11 cellular contexts compared by ENCODE assay signal in the genomic region with DNA sequence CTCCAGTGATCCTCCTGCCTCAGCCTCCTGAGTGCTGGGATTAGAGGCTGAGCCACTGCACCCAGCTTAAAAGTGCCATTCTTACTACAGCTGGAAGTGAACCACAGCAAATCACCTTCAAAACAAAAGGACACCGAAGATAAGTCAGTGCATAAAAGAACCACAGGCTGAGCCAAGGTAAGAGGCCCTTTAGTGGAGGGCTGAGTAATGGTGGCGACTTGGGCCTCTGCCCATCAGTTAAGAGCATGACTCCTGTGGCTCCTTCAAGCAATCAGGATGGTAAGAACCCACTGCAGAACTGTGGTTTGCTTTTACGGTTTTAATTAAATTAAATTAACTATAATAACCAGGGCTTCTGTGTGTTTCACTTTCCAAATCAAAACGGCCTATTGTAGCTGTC.
DNase-seq lines count a peak whose midpoint lies in the region; ATAC-seq, FAIRE-seq and TF ChIP-seq lines count a peak whose summit lies in the region.
"Had no signal": no experiment of that assay in that cellular context is flagged by ENCODE, and none has a peak within 500 bp of the region (broad histone marks: within the 10 kb centered on the region; RNA-seq: fewer than 3 reads in every experiment).

No MANE protein-coding gene starts in this region.

- DNase-seq in Daoy (ENCODE audit: low read depth) (peak; percentile 93), LoVo (ENCODE audit: low spot score) (peak; percentile 90), K562 (ENCODE audit: extremely low read depth in 1 of 4, low spot score in 3 of 4) (peak; percentile 24 to 56 (median 38)), NCI-H187 (lab: John Stamatoyannopoulos, UW) (no peak), G401 (ENCODE audit: low spot score) (no peak)
- DNase-seq in naive thymus-derived CD8-positive, alpha-beta T cell: peak in 5 of 10 donors; percentile 24 to 68 (median 35)
- DNase-seq in stimulated activated CD4-positive, alpha-beta T cell treated with anti-CD3 and anti-CD28 coated beads, Interleukin-1b, Interleukin-23, amount 100 ng/mL, for 48 hours: no peak
- DNase-seq: right lobe of liver had no signal

- H3K36me3 Mint-ChIP-seq in naive thymus-derived CD8-positive, alpha-beta T cell: peaks cover 0 to 7% (median 3%) of the 10 kb centered on the region in 3 donors

- peaks cover 11 to 29% of the 10 kb centered on the region in 2 experiments for H3K27me3 ChIP-seq in K562 (ENCODE audit: control insufficient read depth in 2 of 2, insufficient read depth in 2 of 2, low read length in 2 of 2)
- H3K27me3 ChIP-seq: right lobe of liver had no signal

- in situ Hi-C loops in K562 (cut with MboI) (no loop called here), G401 (cut with HindIII; ENCODE audit: low sequenced_read_pairs) (no loop called here)

- peak; percentile 11 for FAIRE-seq in K562 (lab: Jason Lieb, UNC)
- FAIRE-seq: GM12878 had no signal

- H4K20me1 ChIP-seq in K562 (replicated peaks; ENCODE audit: control insufficient read depth, insufficient read depth, low read length): peaks cover 5% of the 10 kb centered on the region; the same call in 1 of the 2 replicates

- no peaks in the 10 kb centered on the region for H3K36me3 ChIP-seq in K562 (ENCODE audit: control insufficient read depth, insufficient read depth, low read length)
- H3K36me3 ChIP-seq: right lobe of liver, suprapubic skin had no signal

- peaks cover 0 to 3% of the 10 kb centered on the region in 2 experiments; a peak in 1 of 5 replicates for H3K4me1 ChIP-seq in K562 (replicated peaks in 1 of 2; ENCODE audit: control insufficient read depth in 2 of 2, insufficient read depth in 2 of 2, low read length in 2 of 2)

- H3K4me3 Mint-ChIP-seq in naive thymus-derived CD8-positive, alpha-beta T cell: peak overlapping the region; percentile 8 to 96 (median 65)

- no peak for TF ChIP-seq POLR2A in K562 (conservative IDR thresholded peaks at IDR 0.05)

- no peaks in the 10 kb centered on the region for H3K9me3 Mint-ChIP-seq in naive thymus-derived CD8-positive, alpha-beta T cell

- H3K79me2 ChIP-seq in K562 (ENCODE audit: control insufficient read depth, insufficient read depth, low read length): no peaks in the 10 kb centered on the region

- intact Hi-C loops in K562 (cut with micrococcal nuclease): no loop called here

- peak overlapping the region; percentile 74 to 99 (median 96) for H3K27ac Mint-ChIP-seq in naive thymus-derived CD8-positive, alpha-beta T cell

- H3K9me3 ChIP-seq in K562 (replicated peaks; ENCODE audit: control insufficient read depth, insufficient read depth, low read depth, low read length): no peaks in the 10 kb centered on the region
- H3K9me3 ChIP-seq: right lobe of liver, suprapubic skin had no signal

- H3K4me3 ChIP-seq in K562: no peak overlapping the region
- H3K4me3 ChIP-seq: GM12878, right lobe of liver, suprapubic skin had no signal

- H2AFZ ChIP-seq in K562 (ENCODE audit: low read depth, low read length): no peak overlapping the region

- H3K9ac ChIP-seq in K562 (ENCODE audit: insufficient read depth in 1 of 2, low read depth in 2 of 2, low read length in 2 of 2): no peak overlapping the region

- POLR2A ChIA-PET in K562 (lab: Yijun Ruan, JAX): no interaction called here
- POLR2A ChIA-PET in naive thymus-derived CD8-positive, alpha-beta T cell (lab: Charles Lee): interaction anchor here (0.8 to 1.3 kb wide), 3 partner anchors 11 to 22 kb away, joined by 3 to 4 read pairs (median 3); no protein-coding TSS in a partner anchor

- H3K9me1 ChIP-seq in K562 (ENCODE audit: control insufficient read depth, insufficient read depth, low read length): no peaks in the 10 kb centered on the region

- no peak for TF ChIP-seq RAD21 in K562 (CRISPR knock-in tag; conservative IDR thresholded peaks at IDR 0.05 in 1 of 2, IDR thresholded peaks at IDR 0.05 in 1 of 2)

- CTCF ChIA-PET in K562 (lab: Yijun Ruan, JAX; ENCODE audit: low intra/inter-chr PET ratio): no interaction called here

- WGBS in K562 (ENCODE audit: insufficient coverage, low coverage, missing lambda C conversion rate): 0% methylated on average over 4 of the region's 4 CpGs

- ATAC-seq in K562: peak; percentile 80
- ATAC-seq in naive thymus-derived CD8-positive, alpha-beta T cell: peak in 1 of 2 donors; percentile 39
- ATAC-seq: GM12878, Panc1, right lobe of liver had no signal

- H3K4me1 Mint-ChIP-seq in naive thymus-derived CD8-positive, alpha-beta T cell: peaks cover 20 to 87% (median 85%) of the 10 kb centered on the region in 4 donors

- H3K27ac ChIP-seq in K562 (ENCODE audit: extremely low read depth, low read depth, low read length): no peak overlapping the region
- H3K27ac ChIP-seq: right lobe of liver, suprapubic skin had no signal

- no peak for TF ChIP-seq EP300 in K562 (IDR thresholded peaks at IDR 0.05; ENCODE audit: low read length)

- no peak overlapping the region for H3K4me2 ChIP-seq in K562 (ENCODE audit: insufficient read depth, low read length)

- H3K27me3 Mint-ChIP-seq in naive thymus-derived CD8-positive, alpha-beta T cell: peaks cover 0 to 11% (median 6%) of the 10 kb centered on the region in 5 donors

- BruUV-seq in K562 (replicated peaks; lab: Mats Ljungman, UMichigan): no TSS peak

- TF ChIP-seq CTCF in K562 (IDR thresholded peaks at IDR 0.05 in 2 of 3, conservative IDR thresholded peaks at IDR 0.05 in 1 of 3; ENCODE audit: insufficient read depth in 2 of 3, low read depth in 1 of 3, low read length in 3 of 3): no peak

TF ChIP-seq in K562, 482 proteins besides CTCF, POLR2A, EP300 and RAD21:
- TF ChIP-seq FOSL1 (tag; conservative IDR thresholded peaks at IDR 0.05): peak; percentile 66
- TF ChIP-seq ESRRA (IDR thresholded peaks at IDR 0.05; ENCODE audit: borderline replicate concordance, low read depth): peak; percentile 72
- TF ChIP-seq JUN (IDR thresholded peaks at IDR 0.05; ENCODE audit: borderline replicate concordance, low read depth, low read length): no peak
- TF ChIP-seq JUN (CRISPR knock-in tag; IDR thresholded peaks at IDR 0.05; ENCODE audit: borderline replicate concordance): no peak
- TF ChIP-seq SOX6 (IDR thresholded peaks at IDR 0.05): peak; percentile 50; the same call in 1 of the 2 replicates
- TF ChIP-seq MYBL2 (IDR thresholded peaks at IDR 0.05; ENCODE audit: low read depth): no peak
- no peak for TF ChIP-seq MYBL2 (CRISPR knock-in tag; IDR thresholded peaks at IDR 0.05; ENCODE audit: borderline replicate concordance)
- TF ChIP-seq, protein P1, sequence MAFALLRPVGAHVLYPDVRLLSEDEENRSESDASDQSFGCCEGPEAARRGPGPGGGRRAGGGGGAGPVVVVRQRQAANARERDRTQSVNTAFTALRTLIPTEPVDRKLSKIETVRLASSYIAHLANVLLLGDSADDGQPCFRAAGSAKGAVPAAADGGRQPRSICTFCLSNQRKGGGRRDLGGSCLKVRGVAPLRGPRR (CRISPR knock-in tag; IDR thresholded peaks at IDR 0.05): no peak
- no peak for TF ChIP-seq HMGN3 (IDR thresholded peaks at IDR 0.05; ENCODE audit: borderline replicate concordance, extremely low read depth, insufficient read length, low read depth, low read length)
- peak in 1 of 3 experiments; percentile 27 for TF ChIP-seq YY1 (IDR thresholded peaks at IDR 0.05; ENCODE audit: borderline replicate concordance in 1 of 3, control insufficient read depth in 1 of 3, extremely low read depth in 1 of 3, insufficient read depth in 3 of 3, insufficient read length in 1 of 3, insufficient replicate concordance in 2 of 3, low read depth in 1 of 3, low read length in 2 of 3)
- TF ChIP-seq NFIC (IDR thresholded peaks at IDR 0.05): peak; percentile 93
- TF ChIP-seq CTBP1 (IDR thresholded peaks at IDR 0.05; ENCODE audit: borderline replicate concordance): 0 out of 2 replicates have a peak, but pooled peaks have one; percentile 20
- TF ChIP-seq JUND (IDR thresholded peaks at IDR 0.05; ENCODE audit: borderline replicate concordance, low read depth, low read length): no peak
- TF ChIP-seq JUND (tag; IDR thresholded peaks at IDR 0.05; ENCODE audit: borderline replicate concordance, low read depth, low read length): peak; percentile 33; the same call in 1 of the 3 replicates

Comparison
In these comparisons a context has a peak if more than half of its experiments do, and no peak if none do; other contexts are left out.
1. DNase-seq: peak in Daoy (single experiment), LoVo (single experiment) and K562 (4 of 4); none in NCI-H187 (0 of 2), stimulated activated CD4-positive, alpha-beta T cell treated with anti-CD3 and anti-CD28 coated beads, Interleukin-1b, Interleukin-23, amount 100 ng/mL, for 48 hours (single experiment) and G401 (single experiment).